ENCODE assay signal across 17 cellular contexts in the genomic region with DNA sequence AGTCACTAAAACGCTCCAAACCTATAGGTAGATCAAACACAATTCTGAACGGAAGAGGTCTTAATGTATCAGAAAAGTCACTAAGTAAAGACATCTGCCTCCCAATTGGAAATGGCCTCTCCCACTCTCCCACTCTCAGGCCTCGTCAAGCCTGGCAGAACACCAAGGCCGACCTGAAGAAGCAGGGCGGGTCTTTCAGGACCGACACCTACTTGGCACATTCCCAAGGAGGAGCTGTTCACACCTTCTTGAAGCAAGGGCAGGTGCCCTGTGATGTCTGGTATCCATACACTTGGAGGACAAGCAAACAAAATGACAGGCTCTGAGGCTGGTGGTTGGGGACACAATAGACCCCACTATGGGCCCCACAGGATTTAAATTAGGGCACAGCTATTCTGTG. TPM values are rescaled to one million over a fixed set of nuclear protein-coding genes. Genes with fewer than 3 reads are reported as not detected.
DNase-seq lines count a peak whose midpoint lies in the region; ATAC-seq and TF ChIP-seq lines count a peak whose summit lies in the region.
"Had no signal": no experiment of that assay in that cellular context is flagged by ENCODE, and none has a peak within 500 bp of the region (broad histone marks: within the 10 kb centered on the region; RNA-seq: fewer than 3 reads in every experiment).

No MANE protein-coding gene starts in this region.

- H3K27me3 ChIP-seq in right atrium auricular region (no peaks in the 10 kb centered on the region), ovary (no peaks in the 10 kb centered on the region)
- H3K27me3 ChIP-seq: cardiac muscle cell, dorsolateral prefrontal cortex, stomach, vagina had no signal

- H3K9me3 ChIP-seq in right atrium auricular region: no peaks in the 10 kb centered on the region
- no peaks in the 10 kb centered on the region for H3K9me3 ChIP-seq in ovary
- H3K9me3 ChIP-seq: vagina had no signal

- H3K36me3 ChIP-seq in right atrium auricular region (no peaks in the 10 kb centered on the region), ovary (no peaks in the 10 kb centered on the region)
- H3K36me3 ChIP-seq: cardiac muscle cell, vagina had no signal

- H3K4me1 ChIP-seq in right atrium auricular region (peaks cover 0 to 43% of the 10 kb centered on the region in 2 donors), ovary (ENCODE audit: insufficient read depth) (peaks cover 8% of the 10 kb centered on the region)

- no peak for TF ChIP-seq POLR2A in ovary (IDR thresholded peaks at IDR 0.05)

- no peaks in the 10 kb centered on the region for H3K27me3 Mint-ChIP-seq in activated CD4-positive, alpha-beta T cell treated with anti-CD3 and anti-CD28 coated beads, Interleukin-2, amount 10 ng/mL, durations not matched to agents 24 days and 14 days
- H3K27me3 Mint-ChIP-seq: CD4-positive, CD25-positive, alpha-beta regulatory T cell had no signal

- no peak overlapping the region for H3K4me3 Mint-ChIP-seq in activated CD4-positive, alpha-beta T cell treated with anti-CD3 and anti-CD28 coated beads, Interleukin-2, amount 10 ng/mL, durations not matched to agents 24 days and 14 days
- H3K4me3 Mint-ChIP-seq: CD4-positive, CD25-positive, alpha-beta regulatory T cell; H9 had no signal

- H3K27ac Mint-ChIP-seq in activated CD4-positive, alpha-beta T cell treated with anti-CD3 and anti-CD28 coated beads, Interleukin-2, amount 10 ng/mL, durations not matched to agents 24 days and 14 days: no peak overlapping the region
- H3K27ac Mint-ChIP-seq: CD4-positive, CD25-positive, alpha-beta regulatory T cell had no signal

- intact Hi-C loops in Right ventricle myocardium superior (cut with DNase I): no loop called here
- intact Hi-C loops in ovary (cut with DNase I): no loop called here
- intact Hi-C loops in activated CD4-positive, alpha-beta T cell treated with anti-CD3 and anti-CD28 coated beads, Interleukin-2, amount 10 ng/mL, durations not matched to agents 24 days and 14 days (cut with micrococcal nuclease): no loop called here

- H3K9me3 Mint-ChIP-seq in activated CD4-positive, alpha-beta T cell treated with anti-CD3 and anti-CD28 coated beads, Interleukin-2, amount 10 ng/mL, durations not matched to agents 24 days and 14 days: peaks cover 5% of the 10 kb centered on the region

- no peak for TF ChIP-seq EP300 in ovary (IDR thresholded peaks at IDR 0.05)

- ATAC-seq in Right ventricle myocardium superior (ENCODE audit: poor library complexity) (no peak), GM18502 (IDR thresholded peaks at IDR 0.05; ENCODE audit: poor library complexity, unreplicated experiment) (no peak), GM18868 (IDR thresholded peaks at IDR 0.05; ENCODE audit: unreplicated experiment) (no peak)
- ATAC-seq: activated CD4-positive, CD25-positive, alpha-beta regulatory T cell treated with anti-CD3 and anti-CD28 coated beads, Interleukin-2, amount 50 U/mL, for 24 hours had no signal

- peak overlapping the region; percentile 35 to 51 for H3K27ac ChIP-seq in right atrium auricular region
- H3K27ac ChIP-seq in coronary artery: no peak overlapping the region
- H3K27ac ChIP-seq in ovary: no peak overlapping the region
- H3K27ac ChIP-seq: cardiac muscle cell, vagina had no signal

- H3K36me3 Mint-ChIP-seq in activated CD4-positive, alpha-beta T cell treated with anti-CD3 and anti-CD28 coated beads, Interleukin-2, amount 10 ng/mL, durations not matched to agents 24 days and 14 days (ENCODE audit: low read depth): peaks cover 9% of the 10 kb centered on the region

- no peak overlapping the region for H3K4me3 ChIP-seq in right atrium auricular region
- no peak overlapping the region for H3K4me3 ChIP-seq in coronary artery
- H3K4me3 ChIP-seq in ovary: no peak overlapping the region
- H3K4me3 ChIP-seq: cardiac muscle cell, dorsolateral prefrontal cortex, stomach, vagina had no signal

- no peak for TF ChIP-seq CTCF in right atrium auricular region (IDR thresholded peaks at IDR 0.05)
- TF ChIP-seq CTCF in coronary artery (IDR thresholded peaks at IDR 0.05): no peak
- no peak for TF ChIP-seq CTCF in ovary (IDR thresholded peaks at IDR 0.05)

- H3K4me1 Mint-ChIP-seq in activated CD4-positive, alpha-beta T cell treated with anti-CD3 and anti-CD28 coated beads, Interleukin-2, amount 10 ng/mL, durations not matched to agents 24 days and 14 days: no peaks in the 10 kb centered on the region

- DNase-seq in right atrium auricular region (ENCODE audit: low spot score) (peak; percentile 36), Right ventricle myocardium superior (no peak), coronary artery (ENCODE audit: low spot score) (peak; percentile 53), ovary (peak in 3 of 5 donors; percentile 16 to 36 (median 25)), NCI-H2081 (lab: John Stamatoyannopoulos, UW) (no peak)
- no peak for DNase-seq in activated CD4-positive, alpha-beta T cell treated with anti-CD3 and anti-CD28 coated beads, Interleukin-2, amount 10 ng/mL, durations not matched to agents 24 days and 14 days
- DNase-seq: CD4-positive, CD25-positive, alpha-beta regulatory T cell; H9; NK-92 treated with Interleukin-12 subunit alpha and Interleukin-12 subunit beta, amount 100 ng/mL, for 24 hours; stomach; T1000 had no signal

- WGBS in ovary, 3 donors: 78 to 82% (median 81%) methylated on average over 6 of the region's 6 CpGs

RNA-seq across cellular contexts. Expression of a gene that starts 30.0 kb away (rescaled TPM):
- total RNA-seq in right atrium auricular region: 1 to 10 TPM; 4.6 to 6.7 TPM
- 2.6 TPM for total RNA-seq in Right ventricle myocardium superior
- 10 to 100 TPM in 4 of 7 donors, 1 to 10 TPM in 3; 7.3 to 13.6 (median 10.2) TPM for total RNA-seq in ovary
- 10 to 100 TPM in 1 of 2 donors, 1 to 10 TPM in 1; 5.6 to 10.6 TPM for polyA plus RNA-seq in ovary
- total RNA-seq in activated CD4-positive, alpha-beta T cell treated with anti-CD3 and anti-CD28 coated beads, Interleukin-2, amount 10 ng/mL, durations not matched to agents 24 days and 14 days: 14.5 and 17.4 TPM in 2 replicates

Comparison
In these comparisons a context has a peak if more than half of its experiments do, and no peak if none do; other contexts are left out.
1. DNase-seq: peak in right atrium auricular region (single experiment), coronary artery (single experiment) and ovary (3 of 5); none in Right ventricle myocardium superior (single experiment), activated CD4-positive, alpha-beta T cell treated with anti-CD3 and anti-CD28 coated beads, Interleukin-2, amount 10 ng/mL, durations not matched to agents 24 days and 14 days (single experiment) and NCI-H2081 (0 of 2).
2. H3K27ac ChIP-seq: peak in right atrium auricular region (2 of 2); none in coronary artery (0 of 2) and ovary (0 of 2).